In genomic region chr4:76952071-76952470, GRCh38 we compare ENCODE assay signal across 1 cellular context.
TF ChIP-seq lines count a peak whose summit lies in the region.

No MANE protein-coding gene starts in this region.

TF ChIP-seq in endothelial cell of umbilical vein, 7 proteins besides CTCF, POLR2A, EP300 and RAD21 (continued from another document):
- TF ChIP-seq POLR2AphosphoS5 (IDR thresholded peaks at IDR 0.05; ENCODE audit: insufficient read depth, low read depth, low read length): no peak
- no peak for TF ChIP-seq MAX (IDR thresholded peaks at IDR 0.05; ENCODE audit: insufficient read depth, insufficient read length)
